In genomic region chr15:79606831-79607355, GRCh38 we compare ENCODE assay signal across 7 cellular contexts.
"Had no signal": no experiment of that assay in that cellular context is flagged by ENCODE, and none has a peak within 500 bp of the region (broad histone marks: within the 10 kb centered on the region; RNA-seq: fewer than 3 reads in every experiment).

No MANE protein-coding gene starts in this region.

- H3K27ac ChIP-seq: GM23248 had no signal

- H3K9me3 ChIP-seq: HAP-1 had no signal

- DNase-seq: GM23248, GOT3, H7, IMR-90, KG1 had no signal

- H3K4me1 ChIP-seq: HAP-1 had no signal

- H3K9ac ChIP-seq: GM23248 had no signal

- H3K4me3 ChIP-seq: GM23248, HAP-1, K562 had no signal

- H3K36me3 ChIP-seq: HAP-1 had no signal
